In the genomic region with DNA sequence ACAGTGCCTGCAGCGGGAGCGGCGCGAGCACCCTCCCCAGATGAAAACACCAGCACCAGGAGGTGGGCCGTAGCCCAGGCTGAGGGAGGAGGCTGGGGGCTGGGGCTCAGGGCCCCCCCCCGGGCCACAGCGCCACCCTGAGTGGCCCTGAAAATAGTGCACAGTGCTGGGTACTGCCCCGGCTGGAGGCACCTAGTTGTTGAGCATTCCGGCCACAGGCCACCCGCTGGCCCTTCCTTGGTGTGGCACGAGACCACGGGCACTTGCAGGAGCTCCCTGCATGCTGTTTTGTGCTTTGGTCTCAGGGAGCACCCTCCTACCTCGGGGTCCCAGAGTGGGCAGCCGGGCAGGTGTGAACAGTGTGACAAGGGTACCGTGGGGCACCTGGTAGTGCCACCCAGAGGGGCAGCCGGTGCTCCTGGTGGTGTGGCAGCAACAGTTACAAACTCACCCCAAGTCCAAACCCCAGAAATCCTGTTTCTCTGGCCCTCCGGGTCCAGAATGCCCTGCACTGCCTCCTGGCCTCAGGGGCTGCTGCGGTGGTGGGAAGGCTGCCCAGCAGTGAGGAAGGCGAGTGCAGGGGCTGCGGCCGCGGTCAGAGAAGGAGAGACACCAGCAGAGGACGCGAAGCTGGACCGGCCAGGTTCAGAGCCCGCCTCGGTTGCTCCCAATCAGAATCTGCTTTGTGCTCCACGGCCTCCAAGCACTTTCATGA, we compare ENCODE assay signal across 2 cellular contexts.
TF ChIP-seq lines count a peak whose summit lies in the region.

No MANE protein-coding gene starts in this region.

TF ChIP-seq in HCT116, 20 proteins besides CTCF, POLR2A, EP300 and RAD21:
- TF ChIP-seq CEBPB (IDR thresholded peaks at IDR 0.05; ENCODE audit: low read depth): no peak
- TF ChIP-seq ZFX (IDR thresholded peaks at IDR 0.05): no peak
- TF ChIP-seq, protein P1, sequence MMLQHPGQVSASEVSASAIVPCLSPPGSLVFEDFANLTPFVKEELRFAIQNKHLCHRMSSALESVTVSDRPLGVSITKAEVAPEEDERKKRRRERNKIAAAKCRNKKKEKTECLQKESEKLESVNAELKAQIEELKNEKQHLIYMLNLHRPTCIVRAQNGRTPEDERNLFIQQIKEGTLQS (IDR thresholded peaks at IDR 0.05): no peak
- TF ChIP-seq, protein P2, sequence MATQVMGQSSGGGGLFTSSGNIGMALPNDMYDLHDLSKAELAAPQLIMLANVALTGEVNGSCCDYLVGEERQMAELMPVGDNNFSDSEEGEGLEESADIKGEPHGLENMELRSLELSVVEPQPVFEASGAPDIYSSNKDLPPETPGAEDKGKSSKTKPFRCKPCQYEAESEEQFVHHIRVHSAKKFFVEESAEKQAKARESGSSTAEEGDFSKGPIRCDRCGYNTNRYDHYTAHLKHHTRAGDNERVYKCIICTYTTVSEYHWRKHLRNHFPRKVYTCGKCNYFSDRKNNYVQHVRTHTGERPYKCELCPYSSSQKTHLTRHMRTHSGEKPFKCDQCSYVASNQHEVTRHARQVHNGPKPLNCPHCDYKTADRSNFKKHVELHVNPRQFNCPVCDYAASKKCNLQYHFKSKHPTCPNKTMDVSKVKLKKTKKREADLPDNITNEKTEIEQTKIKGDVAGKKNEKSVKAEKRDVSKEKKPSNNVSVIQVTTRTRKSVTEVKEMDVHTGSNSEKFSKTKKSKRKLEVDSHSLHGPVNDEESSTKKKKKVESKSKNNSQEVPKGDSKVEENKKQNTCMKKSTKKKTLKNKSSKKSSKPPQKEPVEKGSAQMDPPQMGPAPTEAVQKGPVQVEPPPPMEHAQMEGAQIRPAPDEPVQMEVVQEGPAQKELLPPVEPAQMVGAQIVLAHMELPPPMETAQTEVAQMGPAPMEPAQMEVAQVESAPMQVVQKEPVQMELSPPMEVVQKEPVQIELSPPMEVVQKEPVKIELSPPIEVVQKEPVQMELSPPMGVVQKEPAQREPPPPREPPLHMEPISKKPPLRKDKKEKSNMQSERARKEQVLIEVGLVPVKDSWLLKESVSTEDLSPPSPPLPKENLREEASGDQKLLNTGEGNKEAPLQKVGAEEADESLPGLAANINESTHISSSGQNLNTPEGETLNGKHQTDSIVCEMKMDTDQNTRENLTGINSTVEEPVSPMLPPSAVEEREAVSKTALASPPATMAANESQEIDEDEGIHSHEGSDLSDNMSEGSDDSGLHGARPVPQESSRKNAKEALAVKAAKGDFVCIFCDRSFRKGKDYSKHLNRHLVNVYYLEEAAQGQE (IDR thresholded peaks at IDR 0.05; ENCODE audit: low read depth): no peak
- 0 out of 2 replicates have a peak, but pooled peaks have one; percentile 6 for TF ChIP-seq POLR2AphosphoS5 (IDR thresholded peaks at IDR 0.05; ENCODE audit: low read depth, low read length)
- TF ChIP-seq SIN3A (IDR thresholded peaks at IDR 0.05; ENCODE audit: low read depth): no peak
- no peak for TF ChIP-seq TCF7L2 (IDR thresholded peaks at IDR 0.05; ENCODE audit: borderline replicate concordance, extremely low read depth, insufficient read depth, insufficient read length)
- no peak for TF ChIP-seq SP1 (IDR thresholded peaks at IDR 0.05; ENCODE audit: low read depth)
- no peak for TF ChIP-seq EZH2phosphoT487 (IDR thresholded peaks at IDR 0.05; ENCODE audit: borderline replicate concordance)
- TF ChIP-seq, protein P3, sequence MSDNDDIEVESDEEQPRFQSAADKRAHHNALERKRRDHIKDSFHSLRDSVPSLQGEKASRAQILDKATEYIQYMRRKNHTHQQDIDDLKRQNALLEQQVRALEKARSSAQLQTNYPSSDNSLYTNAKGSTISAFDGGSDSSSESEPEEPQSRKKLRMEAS (IDR thresholded peaks at IDR 0.05): 0 out of 2 replicates have a peak, but pooled peaks have one; percentile 16
- no peak for TF ChIP-seq ZNF274 (IDR thresholded peaks at IDR 0.05; ENCODE audit: low read depth, low read length)
- TF ChIP-seq EZH2 (IDR thresholded peaks at IDR 0.05): no peak
- TF ChIP-seq JUND (IDR thresholded peaks at IDR 0.05): peak; percentile 34; the same call in 1 of the 2 replicates
- no peak for TF ChIP-seq CBX3 (IDR thresholded peaks at IDR 0.05; ENCODE audit: low read depth)
- no peak; the same call in 1 of the 2 replicates for TF ChIP-seq ELF1 (IDR thresholded peaks at IDR 0.05; ENCODE audit: borderline replicate concordance, low read depth)
- TF ChIP-seq, protein P4, sequence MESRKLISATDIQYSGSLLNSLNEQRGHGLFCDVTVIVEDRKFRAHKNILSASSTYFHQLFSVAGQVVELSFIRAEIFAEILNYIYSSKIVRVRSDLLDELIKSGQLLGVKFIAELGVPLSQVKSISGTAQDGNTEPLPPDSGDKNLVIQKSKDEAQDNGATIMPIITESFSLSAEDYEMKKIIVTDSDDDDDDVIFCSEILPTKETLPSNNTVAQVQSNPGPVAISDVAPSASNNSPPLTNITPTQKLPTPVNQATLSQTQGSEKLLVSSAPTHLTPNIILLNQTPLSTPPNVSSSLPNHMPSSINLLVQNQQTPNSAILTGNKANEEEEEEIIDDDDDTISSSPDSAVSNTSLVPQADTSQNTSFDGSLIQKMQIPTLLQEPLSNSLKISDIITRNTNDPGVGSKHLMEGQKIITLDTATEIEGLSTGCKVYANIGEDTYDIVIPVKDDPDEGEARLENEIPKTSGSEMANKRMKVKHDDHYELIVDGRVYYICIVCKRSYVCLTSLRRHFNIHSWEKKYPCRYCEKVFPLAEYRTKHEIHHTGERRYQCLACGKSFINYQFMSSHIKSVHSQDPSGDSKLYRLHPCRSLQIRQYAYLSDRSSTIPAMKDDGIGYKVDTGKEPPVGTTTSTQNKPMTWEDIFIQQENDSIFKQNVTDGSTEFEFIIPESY (IDR thresholded peaks at IDR 0.05; ENCODE audit: extremely low read depth, insufficient replicate concordance, low read length): no peak
- TF ChIP-seq EGR1 (IDR thresholded peaks at IDR 0.05; ENCODE audit: low read depth): no peak

TF ChIP-seq in K562, 482 proteins besides CTCF, POLR2A, EP300 and RAD21:
- TF ChIP-seq RBM14 (IDR thresholded peaks at IDR 0.05; ENCODE audit: borderline replicate concordance, insufficient read depth, low read depth, low read length): 0 out of 2 replicates have a peak, but pooled peaks have one; percentile 21
- no peak for TF ChIP-seq ZNF263 (CRISPR knock-in tag; IDR thresholded peaks at IDR 0.05; ENCODE audit: borderline replicate concordance)
